Comparison of ENCODE assay signal across 10 cellular contexts in genomic region chr7:100265851-100266250, GRCh38. TPM values are rescaled to one million over a fixed set of nuclear protein-coding genes. Genes with fewer than 3 reads are reported as not detected.
DNase-seq lines count a peak whose midpoint lies in the region; ATAC-seq and TF ChIP-seq lines count a peak whose summit lies in the region.
"Not testable (repeated sequence)": the region's sequence is repeated elsewhere in the genome, so short reads cannot be mapped to it uniquely, and the experiment has no call there.
"Had no signal": no experiment of that assay in that cellular context is flagged by ENCODE, and none has a peak within 500 bp of the region (broad histone marks: within the 10 kb centered on the region; RNA-seq: fewer than 3 reads in every experiment).

No MANE protein-coding gene starts in this region.

- H3K4me3 ChIP-seq in BLaER1, PC-9: not testable (repeated sequence)

- H3K36me3 ChIP-seq in BLaER1, result 0 out of 2 replicates have a peak, but pooled peaks cover 15% of the 10 kb centered on the region
- not testable (repeated sequence) for H3K36me3 ChIP-seq in PC-9 (ENCODE audit: low read depth)

- H3K79me2 ChIP-seq in PC-9 (ENCODE audit: low read depth), result peaks cover 51% of the 10 kb centered on the region

- TF ChIP-seq CTCF in HFFc6 (IDR thresholded peaks at IDR 0.05); PC-9 (conservative IDR thresholded peaks at IDR 0.05); progenitor cell of endocrine pancreas (IDR thresholded peaks at IDR 0.05; ENCODE audit: unreplicated experiment): not testable (repeated sequence)

- intact Hi-C loops in PC-9 (cut with micrococcal nuclease; ENCODE audit: unreplicated experiment), result loop anchor here (1.0 kb wide), 1 partner anchor 19 kb away; no protein-coding TSS in a partner anchor

- peaks cover 42% of the 10 kb centered on the region for H3F3A ChIP-seq in PC-9 (ENCODE audit: insufficient read depth, low read depth)

- H3K4me2 ChIP-seq in BLaER1 (peak overlapping the region; percentile 50), PC-9 (0 out of 2 replicates have a peak overlapping the region, but pooled peaks have one; percentile 12)

- H3K9me2 ChIP-seq in PC-9 (ENCODE audit: insufficient read depth), result not testable (repeated sequence)

- not testable (repeated sequence) for BruUV-seq in PC-9 (replicated peaks; lab: Mats Ljungman, UMichigan)

- H3K27ac Mint-ChIP-seq in HFFc6 (peak overlapping the region; percentile 4; the same call in 1 of the 2 replicates), progenitor cell of endocrine pancreas (peak overlapping the region; percentile 88)
- H3K27ac Mint-ChIP-seq in activated CD8-positive, alpha-beta T cell treated with anti-CD3 and anti-CD28 coated beads, Interleukin-2, amount 10 ng/mL, durations not matched to agents 7 days and 5 days, result peak overlapping the region; percentile 52
- peak overlapping the region; percentile 10 for H3K27ac Mint-ChIP-seq in central memory CD8-positive, alpha-beta T cell (ENCODE audit: low read depth)

- not testable (repeated sequence) for H3K9me3 Mint-ChIP-seq in HFFc6; activated CD8-positive, alpha-beta T cell treated with anti-CD3 and anti-CD28 coated beads, Interleukin-2, amount 10 ng/mL, durations not matched to agents 7 days and 5 days (ENCODE audit: insufficient read depth); central memory CD8-positive, alpha-beta T cell; progenitor cell of endocrine pancreas (ENCODE audit: low read depth)

- not testable (repeated sequence) for H3K36me3 Mint-ChIP-seq in HFFc6 (ENCODE audit: low read depth); activated CD8-positive, alpha-beta T cell treated with anti-CD3 and anti-CD28 coated beads, Interleukin-2, amount 10 ng/mL, durations not matched to agents 7 days and 5 days (ENCODE audit: low read depth); central memory CD8-positive, alpha-beta T cell (ENCODE audit: insufficient read depth)
- peaks cover 15% of the 10 kb centered on the region for H3K36me3 Mint-ChIP-seq in progenitor cell of endocrine pancreas (ENCODE audit: insufficient read depth)

- H4K20me1 ChIP-seq in BLaER1, result peaks cover 51% of the 10 kb centered on the region
- H4K20me1 ChIP-seq in PC-9 (ENCODE audit: insufficient read depth), result not testable (repeated sequence)

- H3K4me1 ChIP-seq in BLaER1, result peaks cover 15% of the 10 kb centered on the region
- H3K4me1 ChIP-seq in PC-9 (replicated peaks; ENCODE audit: insufficient read depth), result peaks cover 62% of the 10 kb centered on the region

- H3K4me1 Mint-ChIP-seq in HFFc6 (ENCODE audit: low read depth), result peaks cover 25% of the 10 kb centered on the region
- not testable (repeated sequence) for H3K4me1 Mint-ChIP-seq in activated CD8-positive, alpha-beta T cell treated with anti-CD3 and anti-CD28 coated beads, Interleukin-2, amount 10 ng/mL, durations not matched to agents 7 days and 5 days (ENCODE audit: low read depth)
- peaks cover 20% of the 10 kb centered on the region for H3K4me1 Mint-ChIP-seq in central memory CD8-positive, alpha-beta T cell
- peaks cover 41% of the 10 kb centered on the region for H3K4me1 Mint-ChIP-seq in progenitor cell of endocrine pancreas (ENCODE audit: low read depth)

- H3K27ac ChIP-seq in BLaER1, result not testable (repeated sequence)
- peak overlapping the region; percentile 76 for H3K27ac ChIP-seq in PC-9

- not testable (repeated sequence) for H3K27me3 Mint-ChIP-seq in HFFc6 (ENCODE audit: insufficient read depth); activated CD8-positive, alpha-beta T cell treated with anti-CD3 and anti-CD28 coated beads, Interleukin-2, amount 10 ng/mL, durations not matched to agents 7 days and 5 days (ENCODE audit: low read depth); central memory CD8-positive, alpha-beta T cell; progenitor cell of endocrine pancreas

- H3K4me3 Mint-ChIP-seq in HFFc6; activated CD8-positive, alpha-beta T cell treated with anti-CD3 and anti-CD28 coated beads, Interleukin-2, amount 10 ng/mL, durations not matched to agents 7 days and 5 days; central memory CD8-positive, alpha-beta T cell; progenitor cell of endocrine pancreas (ENCODE audit: low read depth): not testable (repeated sequence)

- ATAC-seq in activated CD8-positive, alpha-beta T cell treated with anti-CD3 and anti-CD28 coated beads, Interleukin-2, amount 10 ng/mL, durations not matched to agents 7 days and 5 days, result peak; percentile 47
- ATAC-seq in central memory CD8-positive, alpha-beta T cell (replicated peaks; ENCODE audit: extremely low read depth, poor library complexity, severe bottlenecking), result not testable (repeated sequence)

- H2AFZ ChIP-seq in PC-9, result not testable (repeated sequence)

- H3K9me3 ChIP-seq in BLaER1; PC-9 (ENCODE audit: insufficient read depth, low read depth): not testable (repeated sequence)

- CTCF ChIA-PET in PC-9 (lab: Charles Lee); activated CD8-positive, alpha-beta T cell treated with anti-CD3 and anti-CD28 coated beads, Interleukin-2, amount 10 ng/mL, durations not matched to agents 7 days and 5 days (lab: Charles Lee): not testable (repeated sequence)

- H3K9ac ChIP-seq in BLaER1, result not testable (repeated sequence)

- POLR2A ChIA-PET in PC-9 (lab: Charles Lee; ENCODE audit: unreplicated experiment); activated CD8-positive, alpha-beta T cell treated with anti-CD3 and anti-CD28 coated beads, Interleukin-2, amount 10 ng/mL, durations not matched to agents 7 days and 5 days (lab: Charles Lee): not testable (repeated sequence)

- not testable (repeated sequence) for DNase-seq in HFFc6; activated CD8-positive, alpha-beta T cell treated with anti-CD3 and anti-CD28 coated beads, Interleukin-2, amount 10 ng/mL, durations not matched to agents 7 days and 5 days; central memory CD8-positive, alpha-beta T cell (ENCODE audit: low spot score in 2 of 2); progenitor cell of endocrine pancreas (ENCODE audit: low spot score, unreplicated experiment)
- peak in 1 of 2 experiments; percentile 46 for DNase-seq in PC-9
- DNase-seq in iris pigment epithelial cell (ENCODE audit: low read depth), result peak; percentile 21

- H3K27me3 ChIP-seq in BLaER1; PC-9 (ENCODE audit: insufficient read depth, low read depth): not testable (repeated sequence)

RNA-seq across cellular contexts. Expression of gene SPDYE3, which starts 41.7 kb away (rescaled TPM):
- not detected for total RNA-seq in HFFc6 (2021; fragmentation: NEBNext Ultra II Directional; extraction: Animal tissue kit (Norgen Biotek cat#: 25700))
- not detected in 2 replicates for total RNA-seq in PC-9 (2021)
- total RNA-seq in activated CD8-positive, alpha-beta T cell treated with anti-CD3 and anti-CD28 coated beads, Interleukin-2, amount 10 ng/mL, durations not matched to agents 7 days and 5 days, result not detected
- not detected in 2 replicates for total RNA-seq in progenitor cell of endocrine pancreas
- total RNA-seq: A172; CD8-positive, alpha-beta T cell; GM23338 had no signal

RNA-seq across cellular contexts. Expression of gene PVRIG, which starts 46.1 kb away (rescaled TPM):
- total RNA-seq in HFFc6 (2021; fragmentation: NEBNext Ultra II Directional; extraction: Animal tissue kit (Norgen Biotek cat#: 25700)), result under 1 TPM in 4 of 6 experiments, not detected in 2; 0.51 to 0.87 (median 0.61) TPM
- total RNA-seq in PC-9 (2021) (0.95 and 1.1 TPM in 2 replicates), progenitor cell of endocrine pancreas (not detected in 2 replicates)
- 10 to 100 TPM; 61.6 to 64.8 TPM for total RNA-seq in activated CD8-positive, alpha-beta T cell treated with anti-CD3 and anti-CD28 coated beads, Interleukin-2, amount 10 ng/mL, durations not matched to agents 7 days and 5 days
- total RNA-seq: A172, GM23338 had no signal

Comparison
In these comparisons a context has a peak if more than half of its experiments do, and no peak if none do; other contexts are left out.
1. H3K27ac Mint-ChIP-seq: peak in every context shown above with its lines; median percentile 88 in progenitor cell of endocrine pancreas; 52 in activated CD8-positive, alpha-beta T cell treated with anti-CD3 and anti-CD28 coated beads, Interleukin-2, amount 10 ng/mL, durations not matched to agents 7 days and 5 days; 10 in central memory CD8-positive, alpha-beta T cell; 4 in HFFc6.
2. RNA of gene PVRIG, which starts 46.1 kb away (total RNA-seq): 61.6 to 64.8 TPM in activated CD8-positive, alpha-beta T cell treated with anti-CD3 and anti-CD28 coated beads, Interleukin-2, amount 10 ng/mL, durations not matched to agents 7 days and 5 days; 0.95 to 1.1 TPM in PC-9, 0.51 to 0.87 TPM in HFFc6 and not detected in progenitor cell of endocrine pancreas; every median in the first group is over 10 times any median in the second.